In genomic region chr5:39430461-39430860, GRCh38 we compare ENCODE assay signal across 2 cellular contexts.
TF ChIP-seq lines count a peak whose summit lies in the region.

No MANE protein-coding gene starts in this region.

TF ChIP-seq in GM23338, 12 proteins besides CTCF, POLR2A, EP300 and RAD21:
- TF ChIP-seq ZNF462 (CRISPR knock-in tag; IDR thresholded peaks at IDR 0.05) (no peak), EZH2 (IDR thresholded peaks at IDR 0.05; ENCODE audit: low read depth, unreplicated experiment) (no peak), STAT1 (IDR thresholded peaks at IDR 0.05; ENCODE audit: unreplicated experiment) (no peak), EZH2phosphoT487 (IDR thresholded peaks at IDR 0.05; ENCODE audit: unreplicated experiment) (no peak), JUNB (IDR thresholded peaks at IDR 0.05; ENCODE audit: unreplicated experiment) (no peak), REST (IDR thresholded peaks at IDR 0.05; ENCODE audit: unreplicated experiment) (no peak)

TF ChIP-seq in IMR-90, 13 proteins besides CTCF, POLR2A, EP300 and RAD21:
- TF ChIP-seq CHD1 (IDR thresholded peaks at IDR 0.05; ENCODE audit: low read depth, low read length) = no peak
- TF ChIP-seq RFX5 (IDR thresholded peaks at IDR 0.05; ENCODE audit: low read depth, low read length) = no peak
- TF ChIP-seq NFE2L2 (IDR thresholded peaks at IDR 0.05; ENCODE audit: low read depth, low read length) = no peak
- TF ChIP-seq RCOR1 (IDR thresholded peaks at IDR 0.05; ENCODE audit: insufficient replicate concordance, low read length) = no peak
- TF ChIP-seq ELK1 (IDR thresholded peaks at IDR 0.05; ENCODE audit: borderline replicate concordance, low read depth, low read length) = no peak
- TF ChIP-seq MAFK (IDR thresholded peaks at IDR 0.05; ENCODE audit: low read depth, low read length) = no peak
- no peak for TF ChIP-seq BHLHE40 (IDR thresholded peaks at IDR 0.05; ENCODE audit: low read depth, low read length)
- no peak for TF ChIP-seq USF2 (IDR thresholded peaks at IDR 0.05; ENCODE audit: low read depth, low read length)
- no peak for TF ChIP-seq MAZ (IDR thresholded peaks at IDR 0.05; ENCODE audit: borderline replicate concordance, low read depth, low read length)
- no peak for TF ChIP-seq CEBPB (IDR thresholded peaks at IDR 0.05; ENCODE audit: low read depth, low read length)
- TF ChIP-seq SMC3 (IDR thresholded peaks at IDR 0.05; ENCODE audit: low read depth, low read length) = no peak
- no peak for TF ChIP-seq FOS (IDR thresholded peaks at IDR 0.05; ENCODE audit: low read depth, low read length)
- no peak for TF ChIP-seq MXI1 (IDR thresholded peaks at IDR 0.05; ENCODE audit: borderline replicate concordance, low read depth, low read length)
TF ChIP-seq in IMR-90: peak in this region for 0.
